ENCODE assay signal across 19 cellular contexts in genomic region chr4:43373201-43373600, GRCh38.
DNase-seq lines count a peak whose midpoint lies in the region; ATAC-seq, FAIRE-seq and TF ChIP-seq lines count a peak whose summit lies in the region.
"Had no signal": no experiment of that assay in that cellular context is flagged by ENCODE, and none has a peak within 500 bp of the region (broad histone marks: within the 10 kb centered on the region; RNA-seq: fewer than 3 reads in every experiment).

No MANE protein-coding gene starts in this region.

- FAIRE-seq in kidney (lab: Jason Lieb, UNC): no peak
- FAIRE-seq: A204.1, D721Med, GM12891, GM19239 had no signal

- no peak for ATAC-seq in HG03139 (IDR thresholded peaks at IDR 0.05; ENCODE audit: unreplicated experiment)
- ATAC-seq: CD8-positive, alpha-beta T cell had no signal

- H3K9me3 ChIP-seq in WERI-Rb-1 (ENCODE audit: severe bottlenecking): no peaks in the 10 kb centered on the region
- no peaks in the 10 kb centered on the region for H3K9me3 ChIP-seq in kidney (ENCODE audit: control insufficient read depth in 1 of 2, low read length in 2 of 2)
- H3K9me3 ChIP-seq: BLaER1 treated with 17β-estradiol and CSF1 and Interleukin-3, amounts not matched to agents 10 nM and 100 nM; Caco-2 had no signal

- DNase-seq in G401 (ENCODE audit: low spot score): peak; percentile 65
- DNase-seq in cerebellar cortex (ENCODE audit: low spot score): peak; percentile 62
- no peak for DNase-seq in WERI-Rb-1
- no peak for DNase-seq in kidney
- DNase-seq: 8988T; ACHN; Caco-2; Calu3; CD4-positive, alpha-beta T cell; CD8-positive, alpha-beta T cell; DMS79 treated with DMSO at 0.1 percent for 48 hours; GDM1 had no signal

- H3K36me3 ChIP-seq in WERI-Rb-1 (no peaks in the 10 kb centered on the region), kidney (ENCODE audit: control insufficient read depth in 1 of 2, insufficient read depth in 2 of 2, low read length in 2 of 2) (no peaks in the 10 kb centered on the region)
- H3K36me3 ChIP-seq: BLaER1 treated with 17β-estradiol and CSF1 and Interleukin-3, amounts not matched to agents 10 nM and 100 nM had no signal

- H3K4me3 ChIP-seq in WERI-Rb-1 (ENCODE audit: low read depth, low read length): no peak overlapping the region
- no peak overlapping the region for H3K4me3 ChIP-seq in kidney (ENCODE audit: low read length in 2 of 2)
- H3K4me3 ChIP-seq: BLaER1 treated with 17β-estradiol and CSF1 and Interleukin-3, amounts not matched to agents 10 nM and 100 nM had no signal

- H3K9ac ChIP-seq in kidney (ENCODE audit: low read length in 2 of 2): no peak overlapping the region
- H3K9ac ChIP-seq: BLaER1 treated with 17β-estradiol and CSF1 and Interleukin-3, amounts not matched to agents 10 nM and 100 nM had no signal

- in situ Hi-C loops in G401 (cut with HindIII; ENCODE audit: low sequenced_read_pairs): no loop called here

- intact Hi-C loops in kidney (cut with DNase I): no loop called here

- H3K4me1 ChIP-seq in kidney (ENCODE audit: control insufficient read depth in 1 of 2, insufficient read depth in 1 of 2, low read depth in 1 of 2, low read length in 2 of 2): no peaks in the 10 kb centered on the region
- H3K4me1 ChIP-seq: BLaER1 treated with 17β-estradiol and CSF1 and Interleukin-3, amounts not matched to agents 10 nM and 100 nM; Caco-2 had no signal

- no peaks in the 10 kb centered on the region for H3K27me3 ChIP-seq in WERI-Rb-1 (ENCODE audit: insufficient read depth, low read depth, severe bottlenecking)
- H3K27me3 ChIP-seq: BLaER1 treated with 17β-estradiol and CSF1 and Interleukin-3, amounts not matched to agents 10 nM and 100 nM had no signal

- H3K27ac ChIP-seq in WERI-Rb-1: no peak overlapping the region
- no peak overlapping the region for H3K27ac ChIP-seq in kidney (ENCODE audit: low read depth in 2 of 2, low read length in 2 of 2)
- H3K27ac ChIP-seq: BLaER1 treated with 17β-estradiol and CSF1 and Interleukin-3, amounts not matched to agents 10 nM and 100 nM; C4-2B had no signal

- TF ChIP-seq CTCF in WERI-Rb-1 (IDR thresholded peaks at IDR 0.05; ENCODE audit: low read depth, low read length): no peak
- no peak for TF ChIP-seq CTCF in kidney (IDR thresholded peaks at IDR 0.05; ENCODE audit: borderline replicate concordance, extremely low read depth, insufficient read depth)

Comparison
In these comparisons a context has a peak if more than half of its experiments do, and no peak if none do; other contexts are left out.
1. DNase-seq: peak in G401 (single experiment) and cerebellar cortex (single experiment); none in WERI-Rb-1 (single experiment) and kidney (single experiment).